11 cellular contexts compared by ENCODE assay signal in genomic region chr11:68371176-68372041, GRCh38. TPM values are rescaled to one million over a fixed set of nuclear protein-coding genes. Genes with fewer than 3 reads are reported as not detected.
DNase-seq lines count a peak whose midpoint lies in the region; ATAC-seq lines count a peak whose summit lies in the region.
"Had no signal": no experiment of that assay in that cellular context is flagged by ENCODE, and none has a peak within 500 bp of the region (broad histone marks: within the 10 kb centered on the region; RNA-seq: fewer than 3 reads in every experiment).

No MANE protein-coding gene starts in this region.

- no peaks in the 10 kb centered on the region for H3K27me3 ChIP-seq in adipocyte (replicated peaks; ENCODE audit: control insufficient read depth, insufficient read depth, low read length)
- no peaks in the 10 kb centered on the region for H3K27me3 ChIP-seq in subcutaneous abdominal adipose tissue (ENCODE audit: control insufficient read depth in 5 of 5, insufficient read depth in 4 of 5, low read length in 5 of 5)

- DNase-seq in adipocyte (ENCODE audit: low read depth) (peak; percentile 28), iris pigment epithelial cell (ENCODE audit: low read depth) (peak; percentile 36), inferior parietal cortex (ENCODE audit: extremely low spot score) (no peak)
- no peak for DNase-seq in activated CD8-positive, alpha-beta memory T cell treated with anti-CD3 and anti-CD28 coated beads, Interleukin-2, amount 50 U/mL, for 48 hours
- DNase-seq in activated T-cell treated with anti-CD3 and anti-CD28 coated beads, Interleukin-2, amount 50 U/mL, for 72 hours: no peak
- DNase-seq: mammary epithelial cell had no signal

- H3K9me3 ChIP-seq in adipocyte (ENCODE audit: control insufficient read depth, low read length): no peaks in the 10 kb centered on the region
- no peaks in the 10 kb centered on the region for H3K9me3 ChIP-seq in subcutaneous abdominal adipose tissue (ENCODE audit: control insufficient read depth in 5 of 5, low read length in 5 of 5)

- peak; percentile 27 for ATAC-seq in GM19035 (IDR thresholded peaks at IDR 0.05; ENCODE audit: unreplicated experiment)
- ATAC-seq in activated T-cell treated with anti-CD3 and anti-CD28 coated beads, Interleukin-2, amount 50 U/mL, for 72 hours (replicated peaks in 1 of 2): no peak
- no peak for ATAC-seq in GM18517 (IDR thresholded peaks at IDR 0.05; ENCODE audit: unreplicated experiment)
- ATAC-seq: activated naive CD4-positive, alpha-beta T cell treated with anti-CD3 and anti-CD28 coated beads, Interleukin-2, amount 50 U/mL, for 72 hours had no signal

- H3K36me3 ChIP-seq in adipocyte (ENCODE audit: control insufficient read depth, insufficient read depth, low read length, severe bottlenecking) (no peaks in the 10 kb centered on the region), subcutaneous abdominal adipose tissue (ENCODE audit: control insufficient read depth in 5 of 5, insufficient read depth in 5 of 5, low read length in 5 of 5) (peaks cover 0 to 26% (median 19%) of the 10 kb centered on the region in 5 donors)

- no peaks in the 10 kb centered on the region for H3K4me1 Mint-ChIP-seq in activated T-cell treated with anti-CD3 and anti-CD28 coated beads, Interleukin-2, amount 50 U/mL, for 72 hours (ENCODE audit: low read depth)

- no peak overlapping the region for H3K4me3 ChIP-seq in adipocyte (ENCODE audit: low read length)
- H3K4me3 ChIP-seq in subcutaneous abdominal adipose tissue (ENCODE audit: low read depth in 1 of 5, low read length in 5 of 5): no peak overlapping the region

- no peaks in the 10 kb centered on the region for H3K27me3 Mint-ChIP-seq in activated T-cell treated with anti-CD3 and anti-CD28 coated beads, Interleukin-2, amount 50 U/mL, for 72 hours (ENCODE audit: low read depth)

- no peak overlapping the region for H3K27ac Mint-ChIP-seq in activated T-cell treated with anti-CD3 and anti-CD28 coated beads, Interleukin-2, amount 50 U/mL, for 72 hours

- peaks cover 51% of the 10 kb centered on the region for H3K4me1 ChIP-seq in adipocyte (ENCODE audit: control insufficient read depth, insufficient read depth, low read length)
- peaks cover 22 to 67% (median 65%) of the 10 kb centered on the region in 5 donors for H3K4me1 ChIP-seq in subcutaneous abdominal adipose tissue (ENCODE audit: control insufficient read depth in 5 of 5, insufficient read depth in 5 of 5, low read length in 5 of 5)

- no peaks in the 10 kb centered on the region for H3K9me3 Mint-ChIP-seq in activated T-cell treated with anti-CD3 and anti-CD28 coated beads, Interleukin-2, amount 50 U/mL, for 72 hours
- H3K9me3 Mint-ChIP-seq: activated naive CD4-positive, alpha-beta T cell treated with anti-CD3 and anti-CD28 coated beads, Interleukin-2, amount 50 U/mL, for 72 hours had no signal

- peak overlapping the region; percentile 36 for H3K9ac ChIP-seq in adipocyte (ENCODE audit: low read length)
- H3K9ac ChIP-seq in subcutaneous abdominal adipose tissue (ENCODE audit: low read length in 5 of 5): peak overlapping the region in 1 of 5 donors; percentile 16

- H3K27ac ChIP-seq in subcutaneous abdominal adipose tissue (ENCODE audit: low read depth, low read length): peak overlapping the region; percentile 98
- H3K27ac ChIP-seq: epithelial cell of prostate had no signal

- no peaks in the 10 kb centered on the region for H3K36me3 Mint-ChIP-seq in activated T-cell treated with anti-CD3 and anti-CD28 coated beads, Interleukin-2, amount 50 U/mL, for 72 hours (ENCODE audit: insufficient read depth in 2 of 2)

- H3K4me3 Mint-ChIP-seq in activated T-cell treated with anti-CD3 and anti-CD28 coated beads, Interleukin-2, amount 50 U/mL, for 72 hours: no peak overlapping the region

RNA-seq across cellular contexts. Expression of gene LRP5, which starts 59.0 kb away (rescaled TPM):
- total RNA-seq in activated T-cell treated with anti-CD3 and anti-CD28 coated beads, Interleukin-2, amount 50 U/mL, for 72 hours: 1 to 10 TPM; 6.8 to 9.3 TPM

Comparison
In these comparisons a context has a peak if more than half of its experiments do, and no peak if none do; other contexts are left out.
1. DNase-seq: peak in adipocyte (single experiment) and iris pigment epithelial cell (single experiment); none in activated CD8-positive, alpha-beta memory T cell treated with anti-CD3 and anti-CD28 coated beads, Interleukin-2, amount 50 U/mL, for 48 hours (single experiment), activated T-cell treated with anti-CD3 and anti-CD28 coated beads, Interleukin-2, amount 50 U/mL, for 72 hours (0 of 2) and inferior parietal cortex (single experiment).